In genomic region chr2:64657416-64657815, GRCh38 we compare ENCODE assay signal across 27 cellular contexts. TPM values are rescaled to one million over a fixed set of nuclear protein-coding genes. Genes with fewer than 3 reads are reported as not detected.
A peak's percentile ranks its signal among the peaks of the same experiment; 100 is the strongest.
DNase-seq lines count a peak whose midpoint lies in the region; TF ChIP-seq lines count a peak whose summit lies in the region.
"Had no signal": no experiment of that assay in that cellular context is flagged by ENCODE, and none has a peak within 500 bp of the region (broad histone marks: within the 10 kb centered on the region; RNA-seq: fewer than 3 reads in every experiment).

No MANE protein-coding gene starts in this region.

- H3K4me3 ChIP-seq in OCI-LY1 (ENCODE audit: low read depth, low read length, poor library complexity, severe bottlenecking): peak overlapping the region; percentile 38
- H3K4me3 ChIP-seq in HAP-1: no peak overlapping the region
- H3K4me3 ChIP-seq: body of pancreas, GM23338, heart right ventricle, lower lobe of right lung, pancreas, stomach, upper lobe of right lung had no signal

- no peaks in the 10 kb centered on the region for H3K27me3 ChIP-seq in OCI-LY1 (ENCODE audit: insufficient read depth, low read length)
- no peaks in the 10 kb centered on the region for H3K27me3 ChIP-seq in HAP-1 (ENCODE audit: low read depth)
- H3K27me3 ChIP-seq: body of pancreas, heart right ventricle, pancreas, stomach, upper lobe of right lung had no signal

- peaks cover 16% of the 10 kb centered on the region for H3K79me2 ChIP-seq in OCI-LY1 (ENCODE audit: insufficient read depth, low read length)

- H3K4me1 ChIP-seq in OCI-LY1 (ENCODE audit: insufficient read depth, low read length, severe bottlenecking) (peaks cover 78% of the 10 kb centered on the region), HAP-1 (peaks cover 11% of the 10 kb centered on the region)

- H3K9ac ChIP-seq in OCI-LY1 (ENCODE audit: low read length): peak overlapping the region; percentile 74

- H4K20me1 ChIP-seq in OCI-LY1 (ENCODE audit: insufficient read depth, low read length): no peaks in the 10 kb centered on the region

- H3K4me3 Mint-ChIP-seq in CD14-positive monocyte: peak overlapping the region; percentile 40 to 72
- H3K4me3 Mint-ChIP-seq in dendritic cell treated with granulocyte-macrophage colony-stimulating factor and Interleukin-4, amounts not matched to agents 40 ng/mL and 50 ng/mL, for 4 days: no peak overlapping the region
- H3K4me3 Mint-ChIP-seq: activated CD8-positive, alpha-beta T cell treated with anti-CD3 and anti-CD28 coated beads, Interleukin-2, amount 10 ng/mL, durations not matched to agents 7 days and 5 days; activated T-cell treated with anti-CD3 and anti-CD28 coated beads, Interleukin-2, amount 50 U/mL, for 72 hours; endodermal cell; GM23338; WTC11 had no signal

- no peaks in the 10 kb centered on the region for H3K36me3 ChIP-seq in OCI-LY1 (ENCODE audit: insufficient read depth, low read length)
- H3K36me3 ChIP-seq in HAP-1 (replicated peaks): no peaks in the 10 kb centered on the region
- H3K36me3 ChIP-seq: heart right ventricle, lower lobe of right lung, pancreas, stomach, upper lobe of right lung had no signal

- TF ChIP-seq CTCF in CD14-positive monocyte (IDR thresholded peaks at IDR 0.05) (no peak), OCI-LY1 (IDR thresholded peaks at IDR 0.05; ENCODE audit: low read length) (no peak)

- peaks cover 0 to 3% of the 10 kb centered on the region in 2 donors for H3K36me3 Mint-ChIP-seq in CD14-positive monocyte
- peaks cover 21% of the 10 kb centered on the region for H3K36me3 Mint-ChIP-seq in dendritic cell treated with granulocyte-macrophage colony-stimulating factor and Interleukin-4, amounts not matched to agents 40 ng/mL and 50 ng/mL, for 4 days (ENCODE audit: low read depth)
- H3K36me3 Mint-ChIP-seq: WTC11 had no signal

- in situ Hi-C loops in KBM-7 (cut with MboI; ENCODE audit: low pct_unique_long_range_greater_than_20kb, low sequenced_read_pairs): no loop called here
- in situ Hi-C loops in HAP-1 (cut with MboI; ENCODE audit: low sequenced_read_pairs): no loop called here

- H3K4me2 ChIP-seq in OCI-LY1 (ENCODE audit: low read length): peak overlapping the region; percentile 94
- H3K4me2 ChIP-seq: GM23338 had no signal

- H3K9me3 Mint-ChIP-seq in CD14-positive monocyte: no peaks in the 10 kb centered on the region
- H3K9me3 Mint-ChIP-seq in dendritic cell treated with granulocyte-macrophage colony-stimulating factor and Interleukin-4, amounts not matched to agents 40 ng/mL and 50 ng/mL, for 4 days: no peaks in the 10 kb centered on the region
- H3K9me3 Mint-ChIP-seq: activated naive CD4-positive, alpha-beta T cell treated with anti-CD3 and anti-CD28 coated beads, Interleukin-2, amount 50 U/mL, for 72 hours; activated T-cell treated with anti-CD3 and anti-CD28 coated beads, Interleukin-2, amount 50 U/mL, for 72 hours; endodermal cell; GM23338; WTC11 had no signal

- no peak overlapping the region for H2AFZ ChIP-seq in OCI-LY1 (ENCODE audit: low read length)
- H2AFZ ChIP-seq: GM23338 had no signal

- H3F3A ChIP-seq in OCI-LY1 (ENCODE audit: insufficient read depth, low read length): peaks cover 15% of the 10 kb centered on the region

- intact Hi-C loops in CD14-positive monocyte (cut with micrococcal nuclease) (loop anchor here (5.0 kb wide), 2 partner anchors 40 to 75 kb away; no protein-coding TSS in a partner anchor), head of caudate nucleus (cut with DNase I) (loop anchor here (10.0 kb wide), 1 partner anchor 177 kb away; no protein-coding TSS in a partner anchor)
- intact Hi-C loops in dendritic cell treated with granulocyte-macrophage colony-stimulating factor and Interleukin-4, amounts not matched to agents 40 ng/mL and 50 ng/mL, for 4 days (cut with micrococcal nuclease): loop anchor here (5.0 kb wide), 1 partner anchor 40 kb away; no protein-coding TSS in a partner anchor

- H3K27ac ChIP-seq in OCI-LY1 (ENCODE audit: low read depth, low read length, poor library complexity, severe bottlenecking): peak overlapping the region; percentile 99
- H3K27ac ChIP-seq: body of pancreas, lower lobe of right lung, pancreas, RWPE1, upper lobe of right lung had no signal

- H3K9me2 ChIP-seq in OCI-LY1 (ENCODE audit: low read depth, low read length): no peaks in the 10 kb centered on the region

- H3K27ac Mint-ChIP-seq in CD14-positive monocyte: peak overlapping the region; percentile 25 to 87 (median 56)
- peak overlapping the region; percentile 87 for H3K27ac Mint-ChIP-seq in dendritic cell treated with granulocyte-macrophage colony-stimulating factor and Interleukin-4, amounts not matched to agents 40 ng/mL and 50 ng/mL, for 4 days
- H3K27ac Mint-ChIP-seq: activated CD8-positive, alpha-beta T cell treated with anti-CD3 and anti-CD28 coated beads, Interleukin-2, amount 10 ng/mL, durations not matched to agents 7 days and 5 days; activated naive CD4-positive, alpha-beta T cell treated with anti-CD3 and anti-CD28 coated beads, Interleukin-2, amount 50 U/mL, for 72 hours; activated T-cell treated with anti-CD3 and anti-CD28 coated beads, Interleukin-2, amount 50 U/mL, for 72 hours; endodermal cell; GM23338; WTC11 had no signal

- DNase-seq in CD14-positive monocyte (ENCODE audit: low spot score): no peak
- peak; percentile 78 for DNase-seq in KBM-7
- no peak for DNase-seq in head of caudate nucleus
- no peak for DNase-seq in HAP-1 (ENCODE audit: low spot score in 2 of 2)
- DNase-seq in A172 (ENCODE audit: low spot score): no peak
- no peak for DNase-seq in H4 (ENCODE audit: low spot score)
- DNase-seq: activated CD8-positive, alpha-beta T cell treated with anti-CD3 and anti-CD28 coated beads, Interleukin-2, amount 10 ng/mL, durations not matched to agents 7 days and 5 days; activated T-cell treated with anti-CD3 and anti-CD28 coated beads, Interleukin-2, amount 50 U/mL, for 72 hours; body of pancreas; Caco-2; EL; endodermal cell; heart right ventricle; IMR-90; islet precursor cell; lower lobe of right lung; NCI-H2171; NCI-H748 treated with DMSO at 0.1 percent for 48 hours; pancreas; stomach; upper lobe of right lung had no signal

- H3K4me1 Mint-ChIP-seq in CD14-positive monocyte: peaks cover 60% of the 10 kb centered on the region
- peaks cover 47% of the 10 kb centered on the region for H3K4me1 Mint-ChIP-seq in dendritic cell treated with granulocyte-macrophage colony-stimulating factor and Interleukin-4, amounts not matched to agents 40 ng/mL and 50 ng/mL, for 4 days (ENCODE audit: low read depth)

- H3K9me3 ChIP-seq in OCI-LY1 (ENCODE audit: low read length) (no peaks in the 10 kb centered on the region), HAP-1 (no peaks in the 10 kb centered on the region)
- H3K9me3 ChIP-seq: body of pancreas, Caco-2, heart right ventricle, lower lobe of right lung, stomach, upper lobe of right lung had no signal

- H3K27me3 Mint-ChIP-seq in CD14-positive monocyte (ENCODE audit: low read depth in 3 of 3): peaks cover 0 to 1% (median 0%) of the 10 kb centered on the region in 3 donors
- H3K27me3 Mint-ChIP-seq in dendritic cell treated with granulocyte-macrophage colony-stimulating factor and Interleukin-4, amounts not matched to agents 40 ng/mL and 50 ng/mL, for 4 days: no peaks in the 10 kb centered on the region

RNA-seq across cellular contexts. Expression of gene SERTAD2, which starts 3.7 kb away (rescaled TPM):
- polyA plus RNA-seq in CD14-positive monocyte: 1 to 10 TPM; 8.5 to 8.8 TPM
- total RNA-seq in A172 (2014; rRNA removed; shearing (Covaris generic)): 6.4 and 10.3 TPM in 2 replicates
- total RNA-seq in H4 (2014; rRNA removed; shearing (Covaris generic)): 4.9 and 6.9 TPM in 2 replicates
